ENCODE assay signal across 2 cellular contexts in the genomic region with DNA sequence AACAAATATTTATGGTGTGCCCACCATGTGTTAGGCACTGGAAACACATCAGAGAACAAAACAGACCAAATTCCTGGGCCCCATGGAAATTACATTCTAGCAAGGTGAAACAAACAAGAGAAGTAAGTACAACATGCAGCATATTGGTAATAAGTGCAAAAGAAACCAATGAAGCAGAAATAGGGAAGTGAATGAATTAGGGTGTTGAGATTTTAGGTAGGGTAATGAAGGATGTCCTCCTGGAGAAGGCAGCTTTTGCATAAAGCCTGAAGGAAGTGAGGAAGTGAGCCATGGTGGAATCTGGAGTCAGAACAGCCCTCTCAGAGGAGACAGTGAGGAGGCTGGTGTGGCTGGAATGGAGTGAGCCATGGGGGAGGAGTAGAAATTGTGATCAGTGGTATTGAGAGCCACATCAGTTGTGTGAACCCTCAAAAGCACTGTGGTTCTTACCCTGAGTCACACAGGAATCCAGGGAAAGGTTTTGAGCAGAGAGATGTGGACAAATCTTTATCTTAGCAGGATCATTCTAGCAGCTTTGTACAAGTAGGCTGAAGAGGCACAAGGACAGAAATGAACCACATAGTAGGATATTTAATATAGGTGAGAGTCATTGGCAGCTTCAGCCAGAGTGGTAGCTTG.
TF ChIP-seq lines count a peak whose summit lies in the region.

No MANE protein-coding gene starts in this region.

TF ChIP-seq in SK-N-SH, 30 proteins besides CTCF, POLR2A, EP300 and RAD21 (continued from another document):
- TF ChIP-seq TAF1 (IDR thresholded peaks at IDR 0.05; ENCODE audit: borderline replicate concordance, low read depth, low read length) (no peak), NRF1 (IDR thresholded peaks at IDR 0.05; ENCODE audit: low read depth, low read length) (no peak), RCOR1 (IDR thresholded peaks at IDR 0.05; ENCODE audit: low read length) (no peak), TCF12 (IDR thresholded peaks at IDR 0.05) (no peak)
- TF ChIP-seq, protein P1, sequence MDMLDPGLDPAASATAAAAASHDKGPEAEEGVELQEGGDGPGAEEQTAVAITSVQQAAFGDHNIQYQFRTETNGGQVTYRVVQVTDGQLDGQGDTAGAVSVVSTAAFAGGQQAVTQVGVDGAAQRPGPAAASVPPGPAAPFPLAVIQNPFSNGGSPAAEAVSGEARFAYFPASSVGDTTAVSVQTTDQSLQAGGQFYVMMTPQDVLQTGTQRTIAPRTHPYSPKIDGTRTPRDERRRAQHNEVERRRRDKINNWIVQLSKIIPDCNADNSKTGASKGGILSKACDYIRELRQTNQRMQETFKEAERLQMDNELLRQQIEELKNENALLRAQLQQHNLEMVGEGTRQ (IDR thresholded peaks at IDR 0.05; ENCODE audit: borderline replicate concordance, low read depth, low read length): no peak

TF ChIP-seq in SK-N-SH treated with all-trans-retinoic acid at 6 μM for 48 hours, 23 proteins besides CTCF, POLR2A, EP300 and RAD21 (continued from another document):
- TF ChIP-seq, protein P2, sequence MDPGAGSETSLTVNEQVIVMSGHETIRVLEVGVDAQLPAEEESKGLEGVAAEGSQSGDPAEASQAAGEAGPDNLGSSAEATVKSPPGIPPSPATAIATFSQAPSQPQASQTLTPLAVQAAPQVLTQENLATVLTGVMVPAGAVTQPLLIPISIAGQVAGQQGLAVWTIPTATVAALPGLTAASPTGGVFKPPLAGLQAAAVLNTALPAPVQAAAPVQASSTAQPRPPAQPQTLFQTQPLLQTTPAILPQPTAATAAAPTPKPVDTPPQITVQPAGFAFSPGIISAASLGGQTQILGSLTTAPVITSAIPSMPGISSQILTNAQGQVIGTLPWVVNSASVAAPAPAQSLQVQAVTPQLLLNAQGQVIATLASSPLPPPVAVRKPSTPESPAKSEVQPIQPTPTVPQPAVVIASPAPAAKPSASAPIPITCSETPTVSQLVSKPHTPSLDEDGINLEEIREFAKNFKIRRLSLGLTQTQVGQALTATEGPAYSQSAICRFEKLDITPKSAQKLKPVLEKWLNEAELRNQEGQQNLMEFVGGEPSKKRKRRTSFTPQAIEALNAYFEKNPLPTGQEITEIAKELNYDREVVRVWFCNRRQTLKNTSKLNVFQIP (CRISPR knock-in tag; IDR thresholded peaks at IDR 0.05; ENCODE audit: borderline replicate concordance, low read depth): no peak
- TF ChIP-seq BACH2 (CRISPR knock-in tag; IDR thresholded peaks at IDR 0.05; ENCODE audit: borderline replicate concordance) (no peak), ZNF8 (CRISPR knock-in tag; IDR thresholded peaks at IDR 0.05) (no peak), ARNTL (CRISPR knock-in tag; IDR thresholded peaks at IDR 0.05; ENCODE audit: borderline replicate concordance, low read depth) (no peak)
- TF ChIP-seq, protein P3, sequence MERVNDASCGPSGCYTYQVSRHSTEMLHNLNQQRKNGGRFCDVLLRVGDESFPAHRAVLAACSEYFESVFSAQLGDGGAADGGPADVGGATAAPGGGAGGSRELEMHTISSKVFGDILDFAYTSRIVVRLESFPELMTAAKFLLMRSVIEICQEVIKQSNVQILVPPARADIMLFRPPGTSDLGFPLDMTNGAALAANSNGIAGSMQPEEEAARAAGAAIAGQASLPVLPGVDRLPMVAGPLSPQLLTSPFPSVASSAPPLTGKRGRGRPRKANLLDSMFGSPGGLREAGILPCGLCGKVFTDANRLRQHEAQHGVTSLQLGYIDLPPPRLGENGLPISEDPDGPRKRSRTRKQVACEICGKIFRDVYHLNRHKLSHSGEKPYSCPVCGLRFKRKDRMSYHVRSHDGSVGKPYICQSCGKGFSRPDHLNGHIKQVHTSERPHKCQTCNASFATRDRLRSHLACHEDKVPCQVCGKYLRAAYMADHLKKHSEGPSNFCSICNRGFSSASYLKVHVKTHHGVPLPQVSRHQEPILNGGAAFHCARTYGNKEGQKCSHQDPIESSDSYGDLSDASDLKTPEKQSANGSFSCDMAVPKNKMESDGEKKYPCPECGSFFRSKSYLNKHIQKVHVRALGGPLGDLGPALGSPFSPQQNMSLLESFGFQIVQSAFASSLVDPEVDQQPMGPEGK (CRISPR knock-in tag; IDR thresholded peaks at IDR 0.05; ENCODE audit: borderline replicate concordance): no peak
